ENCODE assay signal across 1 cellular context in genomic region chr7:108283252-108283651, GRCh38.
TF ChIP-seq lines count a peak whose summit lies in the region.

No MANE protein-coding gene starts in this region.

TF ChIP-seq in endothelial cell of umbilical vein, 7 proteins besides CTCF, POLR2A, EP300 and RAD21:
- no peak for TF ChIP-seq GATA2 (IDR thresholded peaks at IDR 0.05; ENCODE audit: insufficient read depth, insufficient read length, low read depth, low read length)
- no peak for TF ChIP-seq JUN (IDR thresholded peaks at IDR 0.05; ENCODE audit: borderline replicate concordance, insufficient read depth, insufficient read length, low read depth)
- TF ChIP-seq MAX (IDR thresholded peaks at IDR 0.05; ENCODE audit: insufficient read depth, insufficient read length): no peak
- no peak for TF ChIP-seq MYC (IDR thresholded peaks at IDR 0.05; ENCODE audit: low read depth, low read length)
- peak; percentile 1 for TF ChIP-seq FOS (IDR thresholded peaks at IDR 0.05; ENCODE audit: borderline replicate concordance, insufficient read depth, low read length)
